ENCODE assay signal across 9 cellular contexts in genomic region chr20:49132995-49133451, GRCh38. TPM values are rescaled to one million over a fixed set of nuclear protein-coding genes. Genes with fewer than 3 reads are reported as not detected.
DNase-seq lines count a peak whose midpoint lies in the region; ATAC-seq and TF ChIP-seq lines count a peak whose summit lies in the region.
"Had no signal": no experiment of that assay in that cellular context is flagged by ENCODE, and none has a peak within 500 bp of the region (broad histone marks: within the 10 kb centered on the region; RNA-seq: fewer than 3 reads in every experiment).

No MANE protein-coding gene starts in this region.

- no peak overlapping the region for H3K27ac Mint-ChIP-seq in endothelial cell (ENCODE audit: unreplicated experiment)
- H3K27ac Mint-ChIP-seq in mesothelial cell of epicardium, result peak overlapping the region; percentile 71
- H3K27ac Mint-ChIP-seq: activated naive CD4-positive, alpha-beta T cell treated with anti-CD3 and anti-CD28 coated beads, Interleukin-2, amount 50 U/mL, for 72 hours had no signal

- H3K36me3 Mint-ChIP-seq in endothelial cell (ENCODE audit: low read depth, unreplicated experiment) (peaks cover 28% of the 10 kb centered on the region), mesothelial cell of epicardium (peaks cover 22% of the 10 kb centered on the region)

- BruUV-seq in IMR-90 (replicated peaks; lab: Mats Ljungman, UMichigan), result no TSS peak

- H3K79me1 ChIP-seq in IMR-90 (ENCODE audit: low read depth in 1 of 2, low read length in 2 of 2), result peaks cover 17 to 33% of the 10 kb centered on the region in 2 experiments; a peak in 3 of 4 replicates

- intact Hi-C loops in IMR-90 (cut with micrococcal nuclease), result loop anchor here (1.0 to 10.0 kb wide), 2 partner anchors 52 to 84 kb away; partner anchors contain the start of gene STAU1

- no peaks in the 10 kb centered on the region for H3K9me3 ChIP-seq in IMR-90 (ENCODE audit: control insufficient read depth, insufficient read depth, low read length)

- ATAC-seq in IMR-90 (ENCODE audit: low read depth) (peak; percentile 88), GM21723 (IDR thresholded peaks at IDR 0.05; ENCODE audit: unreplicated experiment) (no peak), HG03095 (IDR thresholded peaks at IDR 0.05; ENCODE audit: unreplicated experiment) (no peak)

- H4K8ac ChIP-seq in IMR-90 (ENCODE audit: low read depth in 2 of 2, low read length in 2 of 2), result peak overlapping the region in 1 of 2 experiments; percentile 2; a peak in 1 of 4 replicates

- no peak for TF ChIP-seq POLR2A in IMR-90 (IDR thresholded peaks at IDR 0.05; ENCODE audit: low read depth, low read length)

- peaks cover 6% of the 10 kb centered on the region for H4K20me1 ChIP-seq in IMR-90 (ENCODE audit: insufficient read depth, low read length)

- no peak overlapping the region for H3K9ac ChIP-seq in IMR-90 (ENCODE audit: low read depth, low read length)

- H3K4me1 Mint-ChIP-seq in endothelial cell (ENCODE audit: unreplicated experiment) (peaks cover 5% of the 10 kb centered on the region), mesothelial cell of epicardium (peaks cover 11% of the 10 kb centered on the region)

- H2BK120ac ChIP-seq in IMR-90 (ENCODE audit: low read depth, low read length), result no peak overlapping the region

- dilution Hi-C loops in IMR-90 (cut with HindIII; ENCODE audit: low sequenced_read_pairs, unreplicated experiment), result no loop called here

- H2BK20ac ChIP-seq in IMR-90 (ENCODE audit: low read depth, low read length), result no peak overlapping the region

- peak; percentile 67 for TF ChIP-seq RAD21 in IMR-90 (IDR thresholded peaks at IDR 0.05; ENCODE audit: low read length)

- H3K27ac ChIP-seq in IMR-90 (ENCODE audit: insufficient read depth, low read length), result no peak overlapping the region

- H4K91ac ChIP-seq in IMR-90 (ENCODE audit: insufficient read depth, low read depth, low read length), result no peak overlapping the region

- H3K23ac ChIP-seq in IMR-90 (ENCODE audit: low read depth, low read length), result no peak overlapping the region

- no peaks in the 10 kb centered on the region; the same call in 1 of the 2 replicates for H3K9me1 ChIP-seq in IMR-90 (ENCODE audit: insufficient read depth, low read length)

- H2BK15ac ChIP-seq in IMR-90 (ENCODE audit: low read depth, low read length), result no peak overlapping the region

- H3K9me3 Mint-ChIP-seq in endothelial cell (ENCODE audit: unreplicated experiment) (no peaks in the 10 kb centered on the region), mesothelial cell of epicardium (no peaks in the 10 kb centered on the region)
- H3K9me3 Mint-ChIP-seq: activated naive CD4-positive, alpha-beta T cell treated with anti-CD3 and anti-CD28 coated beads, Interleukin-2, amount 50 U/mL, for 72 hours had no signal

- no peak overlapping the region for H3K14ac ChIP-seq in IMR-90 (replicated peaks; ENCODE audit: low read depth, low read length)

- H3K4me3 Mint-ChIP-seq in endothelial cell (ENCODE audit: unreplicated experiment) (peak overlapping the region; percentile 47), mesothelial cell of epicardium (no peak overlapping the region)

- no peak overlapping the region for H3K4ac ChIP-seq in IMR-90 (ENCODE audit: low read depth, low read length)

- POLR2A ChIA-PET in IMR-90 (lab: Charles Lee; ENCODE audit: unreplicated experiment), result no interaction called here

- H3K56ac ChIP-seq in IMR-90 (ENCODE audit: extremely low read depth, insufficient read depth, low read length), result no peak overlapping the region

- no peaks in the 10 kb centered on the region for H3K27me3 ChIP-seq in IMR-90 (ENCODE audit: control insufficient read depth, insufficient read depth, low read length)

- no peak overlapping the region for H2AK9ac ChIP-seq in IMR-90 (replicated peaks; ENCODE audit: low read depth, low read length, poor library complexity)

- no peak overlapping the region for H3K4me3 ChIP-seq in IMR-90 (ENCODE audit: insufficient read depth, low read depth, low read length)

- peaks cover 5% of the 10 kb centered on the region; the same call in 1 of the 2 replicates for H3K4me1 ChIP-seq in IMR-90 (ENCODE audit: control insufficient read depth, insufficient read depth, low read length)

- no peak overlapping the region for H3K4me2 ChIP-seq in IMR-90 (ENCODE audit: low read depth, low read length)

- no peak overlapping the region for H4K5ac ChIP-seq in IMR-90 (ENCODE audit: low read depth, low read length)

- H2BK5ac ChIP-seq in IMR-90 (ENCODE audit: low read depth, low read length, poor library complexity, severe bottlenecking), result no peak overlapping the region

- H3K36me3 ChIP-seq in IMR-90 (ENCODE audit: control insufficient read depth, insufficient read depth, low read length), result peaks cover 11% of the 10 kb centered on the region

- peak; percentile 82 for DNase-seq in DMS 273 (lab: John Stamatoyannopoulos, UW; ENCODE audit: unreplicated experiment)
- DNase-seq in DMS 273 treated with DMSO at 0.1 percent for 48 hours (lab: John Stamatoyannopoulos, UW), result no peak
- peak; percentile 79 for DNase-seq in IMR-90
- DNase-seq in SK-N-DZ (ENCODE audit: low spot score), result peak; percentile 72
- peak; percentile 20 for DNase-seq in endothelial cell (ENCODE audit: low spot score)
- DNase-seq in mesothelial cell of epicardium (ENCODE audit: low spot score in 2 of 2, unreplicated experiment in 2 of 2), result no peak

- no peak overlapping the region for H2AFZ ChIP-seq in IMR-90 (replicated peaks; ENCODE audit: low read length, poor library complexity)

- WGBS in IMR-90 (ENCODE audit: extremely low coverage in 2 of 2, insufficient read length in 1 of 2), 2 experiments, result 46% methylated on average over 3 of the region's 5 CpGs; no CpG with 5 or more reads in 1 of the 2 experiments

- no peak overlapping the region for H2AK5ac ChIP-seq in IMR-90 (ENCODE audit: low read depth, low read length)

- H3K27me3 Mint-ChIP-seq in endothelial cell (ENCODE audit: unreplicated experiment) (no peaks in the 10 kb centered on the region), mesothelial cell of epicardium (ENCODE audit: low read depth) (no peaks in the 10 kb centered on the region)

- CTCF ChIA-PET in IMR-90 (lab: Yijun Ruan, JAX), result interaction anchor here (0.6 to 1.7 kb wide), 6 partner anchors 14 to 118 kb away, joined by 3 to 11 read pairs (median 4); partner anchors contain the start of gene DDX27

- no peak overlapping the region for H3K18ac ChIP-seq in IMR-90 (ENCODE audit: low read depth, low read length)

- TF ChIP-seq CTCF in IMR-90 (conservative IDR thresholded peaks at IDR 0.05; ENCODE audit: low read depth, low read length) (peak; percentile 68), endothelial cell (IDR thresholded peaks at IDR 0.05; ENCODE audit: unreplicated experiment) (peak; percentile 56), mesothelial cell of epicardium (IDR thresholded peaks at IDR 0.05; ENCODE audit: unreplicated experiment) (peak; percentile 30)

- in situ Hi-C loops in IMR-90 (cut with MboI; ENCODE audit: low sequenced_read_pairs), result loop anchor here (5.0 kb wide), 1 partner anchor 84 kb away; the partner anchor contains the start of gene DDX27

TF ChIP-seq in IMR-90, 13 proteins besides CTCF, POLR2A, EP300 and RAD21:
- TF ChIP-seq SMC3 (IDR thresholded peaks at IDR 0.05; ENCODE audit: low read depth, low read length) (peak; percentile 46), RFX5 (IDR thresholded peaks at IDR 0.05; ENCODE audit: low read depth, low read length) (no peak), FOS (IDR thresholded peaks at IDR 0.05; ENCODE audit: low read depth, low read length) (no peak), USF2 (IDR thresholded peaks at IDR 0.05; ENCODE audit: low read depth, low read length) (no peak), MAFK (IDR thresholded peaks at IDR 0.05; ENCODE audit: low read depth, low read length) (no peak)

RNA-seq across cellular contexts. Expression of gene STAU1, which starts 55.1 kb away (rescaled TPM):
- 35.3 and 43.9 TPM in 2 replicates for total RNA-seq in IMR-90 (2012; rRNA removed)
- polyA plus RNA-seq in IMR-90 (2012; rRNA removed), result 44.5 and 50.3 TPM in 2 replicates
- 22.3 and 29.0 TPM in 2 replicates for polyA plus RNA-seq in IMR-90 (2012; cell fraction: cytosol; rRNA removed)
- 11.2 and 31.2 TPM in 2 replicates for polyA plus RNA-seq in IMR-90 (2012; cell fraction: nucleus; rRNA removed; ENCODE audit: low replicate concordance)
- 72.3 and 72.8 TPM in 2 replicates for polyA plus RNA-seq in SK-N-DZ (2014; cell fraction: cytosol; rRNA removed)
- 36.1 and 47.2 TPM in 2 replicates for polyA plus RNA-seq in SK-N-DZ (2014; cell fraction: nucleus; rRNA removed)
- 115 TPM for total RNA-seq in endothelial cell (ENCODE audit: unreplicated experiment)
- total RNA-seq in mesothelial cell of epicardium, result 70.8 to 72.8 TPM (median 71.4 TPM) in 3 replicates

Comparison
In these comparisons a context has a peak if more than half of its experiments do, and no peak if none do; other contexts are left out.
1. DNase-seq: peak in DMS 273 (single experiment), IMR-90 (single experiment), SK-N-DZ (single experiment) and endothelial cell (single experiment); none in DMS 273 treated with DMSO at 0.1 percent for 48 hours (single experiment) and mesothelial cell of epicardium (0 of 2).
2. Peak in every context shown above with its lines, with median percentiles within 50 percentile points of each other: CTCF ChIP-seq.